8 cellular contexts compared by ENCODE assay signal in genomic region chr5:109688647-109688998, GRCh38. TPM values are rescaled to one million over a fixed set of nuclear protein-coding genes. Genes with fewer than 3 reads are reported as not detected.
A peak's percentile ranks its signal among the peaks of the same experiment; 100 is the strongest.
DNase-seq lines count a peak whose midpoint lies in the region; ATAC-seq and TF ChIP-seq lines count a peak whose summit lies in the region.

No MANE protein-coding gene starts in this region.

- peaks cover 4% of the 10 kb centered on the region for H3K27me3 Mint-ChIP-seq in activated B cell treated with CpG ODN at 0.5 μM for 24 hours

- H3K36me3 Mint-ChIP-seq in activated B cell treated with CpG ODN at 0.5 μM for 24 hours (ENCODE audit: low read depth) = peaks cover 7% of the 10 kb centered on the region

- no peaks in the 10 kb centered on the region for H3K36me3 ChIP-seq in A673 (ENCODE audit: insufficient read depth, low read length, poor library complexity, severe bottlenecking)
- no peaks in the 10 kb centered on the region for H3K36me3 ChIP-seq in psoas muscle (ENCODE audit: insufficient read depth in 1 of 2, low read depth in 1 of 2)

- peaks cover 23% of the 10 kb centered on the region for H3K4me1 ChIP-seq in A673 (ENCODE audit: insufficient read depth, low read length, poor library complexity, severe bottlenecking)
- H3K4me1 ChIP-seq in foreskin keratinocyte = peaks cover 15% of the 10 kb centered on the region
- H3K4me1 ChIP-seq in psoas muscle = peaks cover 23% of the 10 kb centered on the region

- intact Hi-C loops in A673 (cut with micrococcal nuclease; ENCODE audit: unreplicated experiment) = loop anchor here (2.0 to 10.0 kb wide), 7 partner anchors 44 to 1204 kb away; no protein-coding TSS in a partner anchor
- intact Hi-C loops in activated B cell treated with CpG ODN at 0.5 μM for 24 hours (cut with micrococcal nuclease) = loop anchor here (2.0 to 10.0 kb wide), 6 partner anchors 524 to 1824 kb away; partner anchors contain the start of gene STARD4
- intact Hi-C loops in psoas muscle (cut with DNase I) = loop anchor here in 1 of 2 donors (10.0 kb wide), 1 partner anchor 156 kb away; no protein-coding TSS in a partner anchor

- H3K4me3 Mint-ChIP-seq in activated B cell treated with CpG ODN at 0.5 μM for 24 hours = peak overlapping the region; percentile 88

- peaks cover 6% of the 10 kb centered on the region for H3K9me3 Mint-ChIP-seq in activated B cell treated with CpG ODN at 0.5 μM for 24 hours

- no peak for ATAC-seq in activated B cell treated with CpG ODN at 0.5 μM for 24 hours (ENCODE audit: low read depth)
- peak; percentile 1 for ATAC-seq in foreskin keratinocyte
- ATAC-seq in psoas muscle = no peak
- ATAC-seq in GM18517 (IDR thresholded peaks at IDR 0.05; ENCODE audit: unreplicated experiment) = no peak

- peaks cover 31% of the 10 kb centered on the region for H3K4me1 Mint-ChIP-seq in activated B cell treated with CpG ODN at 0.5 μM for 24 hours

- CTCF ChIA-PET in A673 (lab: Charles Lee) = interaction anchor here (1.8 kb wide), 1 partner anchor 77 kb away, joined by 12 read pairs; no protein-coding TSS in a partner anchor
- CTCF ChIA-PET in activated B cell treated with CpG ODN at 0.5 μM for 24 hours (lab: Charles Lee) = interaction anchor here (0.8 to 1.9 kb wide), 8 partner anchors 10 to 1306 kb away, joined by 3 to 10 read pairs (median 3); partner anchors contain the start of genes FBXL17 and PJA2

- peak overlapping the region; percentile 96 for H3K27ac Mint-ChIP-seq in activated B cell treated with CpG ODN at 0.5 μM for 24 hours

- BruUV-seq in A673 (replicated peaks; lab: Mats Ljungman, UMichigan) = TSS peak; percentile 87

- H3K27ac ChIP-seq in A673 (ENCODE audit: low read depth, low read length, poor library complexity, severe bottlenecking) (peak overlapping the region; percentile 95), foreskin keratinocyte (no peak overlapping the region), psoas muscle (peak overlapping the region; percentile 95)

- POLR2A ChIA-PET in A673 (lab: Charles Lee; ENCODE audit: low non-redundant PET) = interaction anchor here (0.7 to 1.0 kb wide), 2 partner anchors 75 to 432 kb away, joined by 3 read pairs; no protein-coding TSS in a partner anchor
- POLR2A ChIA-PET in activated B cell treated with CpG ODN at 0.5 μM for 24 hours (lab: Charles Lee) = interaction anchor here (1.0 to 3.0 kb wide), 4 partner anchors 13 to 1308 kb away, joined by 4 to 25 read pairs (median 5); partner anchors contain the start of genes PJA2 and SLC25A46

- H3K4me3 ChIP-seq in A673 (ENCODE audit: low read depth, low read length, poor library complexity, severe bottlenecking) (peak overlapping the region; percentile 91), GM12864 (ENCODE audit: low read depth, low read length) (peak overlapping the region; percentile 67), NB4 (ENCODE audit: low read depth, low read length) (peak overlapping the region; percentile 63), psoas muscle (peak overlapping the region; percentile 96)

- WGBS in psoas muscle, 3 donors = 12 to 19% (median 16%) methylated on average over 6 of the region's 6 CpGs

- no peak for TF ChIP-seq POLR2A in NB4 (IDR thresholded peaks at IDR 0.05; ENCODE audit: extremely low read depth, insufficient read length)

- DNase-seq in A673 (ENCODE audit: low spot score) (peak; percentile 82), GM12864 (ENCODE audit: low read depth) (peak; percentile 41), NB4 (ENCODE audit: low read depth) (peak; percentile 76), activated B cell treated with CpG ODN at 0.5 μM for 24 hours (no peak), foreskin keratinocyte (no peak), psoas muscle (no peak)
- no peak for DNase-seq in stimulated activated naive CD4-positive, alpha-beta T cell (lab: John Stamatoyannopoulos, UW)

- H3K9me3 ChIP-seq in A673 (ENCODE audit: low read depth, low read length, poor library complexity, severe bottlenecking) (peaks cover 8% of the 10 kb centered on the region), psoas muscle (no peaks in the 10 kb centered on the region)

- TF ChIP-seq CTCF in A673 (conservative IDR thresholded peaks at IDR 0.05; ENCODE audit: low read depth, low read length) (peak; percentile 55), GM12864 (IDR thresholded peaks at IDR 0.05; ENCODE audit: low read depth, low read length, missing control alignments) (peak; percentile 67), NB4 (IDR thresholded peaks at IDR 0.05; ENCODE audit: low read depth, low read length) (peak; percentile 62), activated B cell treated with CpG ODN at 0.5 μM for 24 hours (IDR thresholded peaks at IDR 0.05) (no peak), foreskin keratinocyte (conservative IDR thresholded peaks at IDR 0.05) (peak; percentile 83), psoas muscle (IDR thresholded peaks at IDR 0.05) (peak; percentile 25)

- H3K27me3 ChIP-seq in A673 (replicated peaks; ENCODE audit: insufficient read depth, low read depth, low read length, poor library complexity) = no peaks in the 10 kb centered on the region
- H3K27me3 ChIP-seq in foreskin keratinocyte = no peaks in the 10 kb centered on the region
- no peaks in the 10 kb centered on the region for H3K27me3 ChIP-seq in psoas muscle (ENCODE audit: insufficient read depth in 3 of 3, low read length in 2 of 3)

RNA-seq across cellular contexts. Expression of gene MAN2A1, which starts 1.1 kb away (rescaled TPM):
- total RNA-seq in A673 (2021) (128 and 138 TPM in 2 replicates), activated B cell treated with CpG ODN at 0.5 μM for 24 hours (42.7 and 48.6 TPM in 2 replicates), foreskin keratinocyte (55.0 and 59.1 TPM in 2 replicates), psoas muscle (10 to 100 TPM; 12.8 to 18.3 (median 15.7) TPM)
- polyA plus RNA-seq in foreskin keratinocyte (9.0 and 11.5 TPM in 2 replicates), psoas muscle (10 to 100 TPM in 1 of 3 donors, 1 to 10 TPM in 2; 4.2 to 10.3 (median 7.1) TPM)

Comparison
In these comparisons a context has a peak if more than half of its experiments do, and no peak if none do; other contexts are left out.
1. DNase-seq: peak in A673 (single experiment), GM12864 (single experiment) and NB4 (single experiment); none in activated B cell treated with CpG ODN at 0.5 μM for 24 hours (single experiment), foreskin keratinocyte (0 of 2), psoas muscle (0 of 2) and stimulated activated naive CD4-positive, alpha-beta T cell (0 of 6).
2. Peak in every context shown above with its lines, with median percentiles within 50 percentile points of each other: H3K4me3 ChIP-seq.